In the genomic region with DNA sequence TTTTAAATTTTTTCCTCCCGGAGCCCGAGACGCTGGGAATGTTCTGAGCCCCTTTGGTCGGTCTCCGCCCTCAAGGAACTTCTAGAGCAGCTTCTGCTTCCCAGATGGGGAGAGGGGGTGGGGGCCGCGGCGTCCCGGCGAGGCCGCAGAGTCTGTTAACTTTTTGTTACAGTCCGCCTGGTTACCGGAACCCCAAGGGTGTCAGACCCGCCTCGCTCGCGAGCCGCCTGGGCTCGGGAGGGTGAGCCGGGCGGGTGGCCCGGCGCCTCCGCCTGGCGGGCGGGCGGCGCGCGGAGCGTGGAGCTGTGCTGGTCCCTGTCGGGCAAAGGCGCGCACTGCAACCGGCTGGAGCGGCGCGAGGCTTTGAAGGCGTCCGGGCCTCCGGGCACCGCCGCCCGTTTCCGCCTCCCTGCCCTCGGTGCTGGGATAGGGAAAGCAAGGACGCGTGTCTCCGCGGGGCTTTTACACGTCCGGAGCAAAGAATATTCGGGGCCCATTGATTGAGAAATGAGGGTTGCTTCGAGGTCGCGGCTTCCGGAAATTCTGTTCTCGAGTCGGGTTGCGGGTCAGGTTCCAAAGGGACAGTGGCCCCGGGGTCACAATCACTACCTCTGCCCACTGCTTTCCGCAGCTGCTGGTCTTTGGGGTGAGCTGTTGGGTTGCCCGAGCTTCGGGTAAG, we compare ENCODE assay signal across 2 cellular contexts.
A peak's percentile ranks its signal among the peaks of the same experiment; 100 is the strongest.
TF ChIP-seq lines count a peak whose summit lies in the region.

No MANE protein-coding gene starts in this region.

TF ChIP-seq in IMR-90, 13 proteins besides CTCF, POLR2A, EP300 and RAD21:
- TF ChIP-seq BHLHE40 (IDR thresholded peaks at IDR 0.05; ENCODE audit: low read depth, low read length) (no peak), MAZ (IDR thresholded peaks at IDR 0.05; ENCODE audit: borderline replicate concordance, low read depth, low read length) (peak; percentile 77), RCOR1 (IDR thresholded peaks at IDR 0.05; ENCODE audit: insufficient replicate concordance, low read length) (no peak), MXI1 (IDR thresholded peaks at IDR 0.05; ENCODE audit: borderline replicate concordance, low read depth, low read length) (peak; percentile 33; the same call in 1 of the 2 replicates), SMC3 (IDR thresholded peaks at IDR 0.05; ENCODE audit: low read depth, low read length) (peak; percentile 79)
- TF ChIP-seq, protein P1, sequence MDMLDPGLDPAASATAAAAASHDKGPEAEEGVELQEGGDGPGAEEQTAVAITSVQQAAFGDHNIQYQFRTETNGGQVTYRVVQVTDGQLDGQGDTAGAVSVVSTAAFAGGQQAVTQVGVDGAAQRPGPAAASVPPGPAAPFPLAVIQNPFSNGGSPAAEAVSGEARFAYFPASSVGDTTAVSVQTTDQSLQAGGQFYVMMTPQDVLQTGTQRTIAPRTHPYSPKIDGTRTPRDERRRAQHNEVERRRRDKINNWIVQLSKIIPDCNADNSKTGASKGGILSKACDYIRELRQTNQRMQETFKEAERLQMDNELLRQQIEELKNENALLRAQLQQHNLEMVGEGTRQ (IDR thresholded peaks at IDR 0.05; ENCODE audit: low read depth, low read length) = no peak

TF ChIP-seq in GM12878, 131 proteins besides CTCF, POLR2A, EP300 and RAD21:
- TF ChIP-seq CHD1 (IDR thresholded peaks at IDR 0.05; ENCODE audit: low read depth, low read length) (no peak), SPI1 (IDR thresholded peaks at IDR 0.05; ENCODE audit: borderline replicate concordance, insufficient read depth, low read depth, low read length) (no peak), TARDBP (IDR thresholded peaks at IDR 0.05; ENCODE audit: borderline replicate concordance) (no peak), MTA3 (IDR thresholded peaks at IDR 0.05; ENCODE audit: borderline replicate concordance, low read length) (no peak), LARP7 (IDR thresholded peaks at IDR 0.05) (0 out of 2 replicates have a peak, but pooled peaks have one; percentile 23), BCL3 (IDR thresholded peaks at IDR 0.05; ENCODE audit: borderline replicate concordance, insufficient read depth, low read depth, low read length, poor library complexity, severe bottlenecking) (no peak), ATF7 (IDR thresholded peaks at IDR 0.05; ENCODE audit: low read depth) (no peak), SREBF1 (IDR thresholded peaks at IDR 0.05; ENCODE audit: low read length) (no peak), TCF3 (IDR thresholded peaks at IDR 0.05; ENCODE audit: borderline replicate concordance, insufficient read depth, low read depth, low read length) (0 out of 2 replicates have a peak, but pooled peaks have one; percentile 24), NR2F1 (conservative IDR thresholded peaks at IDR 0.05) (no peak), SMC3 (IDR thresholded peaks at IDR 0.05; ENCODE audit: borderline replicate concordance, low read length) (peak; percentile 68), TCF12 (IDR thresholded peaks at IDR 0.05; ENCODE audit: low read depth, low read length) (no peak), ZBED1 (IDR thresholded peaks at IDR 0.05; ENCODE audit: borderline replicate concordance) (no peak), YY1 (IDR thresholded peaks at IDR 0.05; ENCODE audit: low read depth, low read length) (0 out of 2 replicates have a peak, but pooled peaks have one; percentile 31), EED (IDR thresholded peaks at IDR 0.05; ENCODE audit: low read depth) (no peak), NFIC (IDR thresholded peaks at IDR 0.05; ENCODE audit: low read depth, low read length) (no peak), WRNIP1 (IDR thresholded peaks at IDR 0.05; ENCODE audit: borderline replicate concordance, low read depth, low read length) (no peak), MXI1 (IDR thresholded peaks at IDR 0.05; ENCODE audit: low read depth, low read length) (no peak), SUZ12 (IDR thresholded peaks at IDR 0.05; ENCODE audit: unreplicated experiment) (peak; percentile 59), HDGF (IDR thresholded peaks at IDR 0.05) (no peak), RCOR1 (conservative IDR thresholded peaks at IDR 0.05; ENCODE audit: low read depth, low read length) (no peak), SRF (IDR thresholded peaks at IDR 0.05; ENCODE audit: low read depth in 2 of 2, low read length in 2 of 2) (no peak), CHD4 (IDR thresholded peaks at IDR 0.05) (no peak), ETV6 (conservative IDR thresholded peaks at IDR 0.05 in 1 of 2, IDR thresholded peaks at IDR 0.05 in 1 of 2; ENCODE audit: borderline replicate concordance in 1 of 2, low read depth in 1 of 2) (no peak), CREB1 (IDR thresholded peaks at IDR 0.05; ENCODE audit: low read depth) (no peak), RUNX3 (IDR thresholded peaks at IDR 0.05; ENCODE audit: low read length) (no peak), NFYA (IDR thresholded peaks at IDR 0.05; ENCODE audit: borderline replicate concordance, low read depth, low read length) (no peak), MTA2 (IDR thresholded peaks at IDR 0.05; ENCODE audit: low read depth) (no peak), GATAD2B (conservative IDR thresholded peaks at IDR 0.05; ENCODE audit: low read depth) (no peak), CREM (IDR thresholded peaks at IDR 0.05; ENCODE audit: low read depth) (no peak), PAX5 (IDR thresholded peaks at IDR 0.05; ENCODE audit: borderline replicate concordance, low read depth, low read length) (no peak)
- TF ChIP-seq, protein P2, sequence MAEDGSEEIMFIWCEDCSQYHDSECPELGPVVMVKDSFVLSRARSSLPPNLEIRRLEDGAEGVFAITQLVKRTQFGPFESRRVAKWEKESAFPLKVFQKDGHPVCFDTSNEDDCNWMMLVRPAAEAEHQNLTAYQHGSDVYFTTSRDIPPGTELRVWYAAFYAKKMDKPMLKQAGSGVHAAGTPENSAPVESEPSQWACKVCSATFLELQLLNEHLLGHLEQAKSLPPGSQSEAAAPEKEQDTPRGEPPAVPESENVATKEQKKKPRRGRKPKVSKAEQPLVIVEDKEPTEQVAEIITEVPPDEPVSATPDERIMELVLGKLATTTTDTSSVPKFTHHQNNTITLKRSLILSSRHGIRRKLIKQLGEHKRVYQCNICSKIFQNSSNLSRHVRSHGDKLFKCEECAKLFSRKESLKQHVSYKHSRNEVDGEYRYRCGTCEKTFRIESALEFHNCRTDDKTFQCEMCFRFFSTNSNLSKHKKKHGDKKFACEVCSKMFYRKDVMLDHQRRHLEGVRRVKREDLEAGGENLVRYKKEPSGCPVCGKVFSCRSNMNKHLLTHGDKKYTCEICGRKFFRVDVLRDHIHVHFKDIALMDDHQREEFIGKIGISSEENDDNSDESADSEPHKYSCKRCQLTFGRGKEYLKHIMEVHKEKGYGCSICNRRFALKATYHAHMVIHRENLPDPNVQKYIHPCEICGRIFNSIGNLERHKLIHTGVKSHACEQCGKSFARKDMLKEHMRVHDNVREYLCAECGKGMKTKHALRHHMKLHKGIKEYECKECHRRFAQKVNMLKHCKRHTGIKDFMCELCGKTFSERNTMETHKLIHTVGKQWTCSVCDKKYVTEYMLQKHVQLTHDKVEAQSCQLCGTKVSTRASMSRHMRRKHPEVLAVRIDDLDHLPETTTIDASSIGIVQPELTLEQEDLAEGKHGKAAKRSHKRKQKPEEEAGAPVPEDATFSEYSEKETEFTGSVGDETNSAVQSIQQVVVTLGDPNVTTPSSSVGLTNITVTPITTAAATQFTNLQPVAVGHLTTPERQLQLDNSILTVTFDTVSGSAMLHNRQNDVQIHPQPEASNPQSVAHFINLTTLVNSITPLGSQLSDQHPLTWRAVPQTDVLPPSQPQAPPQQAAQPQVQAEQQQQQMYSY (CRISPR knock-in tag; IDR thresholded peaks at IDR 0.05) = no peak
